ENCODE assay signal across 30 cellular contexts in genomic region chr22:36125434-36125833, GRCh38. TPM values are rescaled to one million over a fixed set of nuclear protein-coding genes. Genes with fewer than 3 reads are reported as not detected.
"Had no signal": no experiment of that assay in that cellular context is flagged by ENCODE, and none has a peak within 500 bp of the region (broad histone marks: within the 10 kb centered on the region; RNA-seq: fewer than 3 reads in every experiment).

No MANE protein-coding gene starts in this region.

- H3K9me3 ChIP-seq: ovary, psoas muscle, suprapubic skin, testis, tibial artery, transverse colon, upper lobe of right lung, uterus had no signal

- ATAC-seq: natural killer cell; psoas muscle; right cardiac atrium; sciatic nerve; stimulated activated memory B cell treated with anti-CD40 and anti-IgM and Interleukin-4, amounts not matched to agents 10 μg/mL and 1 μg/mL and 100 μg/mL, for 72 hours; stimulated activated naive CD8-positive, alpha-beta T cell treated with anti-CD3 and anti-CD28 coated beads, Interleukin-15, amount 100 ng/mL, for 72 hours; stimulated activated naive CD8-positive, alpha-beta T cell treated with anti-CD3 and anti-CD28 coated beads, Interleukin-15, Interleukin-2, amounts not matched to agents 100 U/mL and 50 U/mL, for 24 hours had no signal

- H3K27me3 ChIP-seq: ovary, suprapubic skin, testis, upper lobe of right lung, uterus had no signal

- H3K27ac ChIP-seq: neural progenitor cell, ovary, parathyroid adenoma, psoas muscle, skin epidermis, spleen, suprapubic skin, testis, tibial artery, transverse colon, upper lobe of right lung, uterus had no signal

- H3K36me3 ChIP-seq: neural progenitor cell, ovary, spleen, suprapubic skin, tibial artery, transverse colon, upper lobe of right lung, uterus had no signal

- H3K4me1 ChIP-seq: neural progenitor cell, parathyroid adenoma, psoas muscle, testis, uterus had no signal

- H3K4me3 ChIP-seq: neural progenitor cell, ovary, psoas muscle, skin epidermis, smooth muscle cell, spleen, suprapubic skin, testis, tibial artery, transverse colon, upper lobe of right lung, uterus had no signal

- DNase-seq: natural killer cell; occipital lobe; ovary; posterior cingulate gyrus; psoas muscle; right cardiac atrium; spleen; stimulated activated CD4-positive, alpha-beta T cell treated with anti-CD3 and anti-CD28 coated beads, Interleukin-12 subunit alpha, Interleukin-12 subunit beta, amount 100 ng/mL, for 4 hours; stimulated activated CD4-positive, alpha-beta T cell treated with anti-CD3 and anti-CD28 coated beads, Interleukin-1b, Interleukin-23, amount 100 ng/mL, for 48 hours; stimulated activated CD4-positive, alpha-beta T cell treated with anti-CD3 and anti-CD28 coated beads, Interleukin-4, amount 100 ng/mL, for 1 hour; stimulated activated CD4-positive, alpha-beta T cell treated with anti-CD3 and anti-CD28 coated beads, Interleukin-4, amount 100 ng/mL, for 4 hours; stimulated activated CD8-positive, alpha-beta memory T cell treated with anti-CD3 and anti-CD28 coated beads, Interleukin-4, amount 100 ng/mL, for 48 hours; stimulated activated naive CD4-positive, alpha-beta T cell; stimulated activated naive CD8-positive, alpha-beta T cell treated with anti-CD3 and anti-CD28 coated beads, Interleukin-15, amount 100 ng/mL, for 72 hours; stimulated activated naive CD8-positive, alpha-beta T cell treated with anti-CD3 and anti-CD28 coated beads, Interleukin-15, Interleukin-2, amounts not matched to agents 100 U/mL and 50 U/mL, for 24 hours; substantia nigra; testis; tibial artery; transverse colon; upper lobe of right lung; uterus had no signal

- H3K9ac ChIP-seq: neural progenitor cell, parathyroid adenoma had no signal

RNA-seq across cellular contexts. Expression of gene APOL3, which starts 35.1 kb away (rescaled TPM):
- total RNA-seq: progenitor cell of endocrine pancreas had no signal
- polyA plus RNA-seq: neural cell had no signal
